In genomic region chr7:130982160-130982638, GRCh38 we compare ENCODE assay signal across 8 cellular contexts.
DNase-seq lines count a peak whose midpoint lies in the region; ATAC-seq, FAIRE-seq and TF ChIP-seq lines count a peak whose summit lies in the region.

No MANE protein-coding gene starts in this region.

- H3K4me1 ChIP-seq in ascending aorta (peaks cover 0 to 26% of the 10 kb centered on the region in 2 donors), keratinocyte (ENCODE audit: control insufficient read depth, extremely low read depth, insufficient read depth, low read length) (peaks cover 28% of the 10 kb centered on the region), tibial nerve (peaks cover 0 to 82% (median 37%) of the 10 kb centered on the region in 4 donors)

- H2AFZ ChIP-seq in keratinocyte (ENCODE audit: control insufficient read depth, low read length), result peak overlapping the region; percentile 41

- no peaks in the 10 kb centered on the region for H4K20me1 ChIP-seq in keratinocyte (ENCODE audit: control insufficient read depth, extremely low read depth, insufficient read depth, low read length)

- H3K36me3 ChIP-seq in ascending aorta (peaks cover 3 to 20% of the 10 kb centered on the region in 2 donors), keratinocyte (ENCODE audit: control insufficient read depth in 2 of 2, extremely low read depth in 1 of 2, insufficient read depth in 2 of 2, low read length in 2 of 2) (peaks cover 2 to 6% of the 10 kb centered on the region in 2 experiments), tibial nerve (peaks cover 0 to 24% (median 0%) of the 10 kb centered on the region in 3 donors)

- H3K4me2 ChIP-seq in keratinocyte (ENCODE audit: control insufficient read depth, extremely low read depth, insufficient read depth, low read depth, low read length), result peak overlapping the region; percentile 31

- H3K9ac ChIP-seq in keratinocyte (ENCODE audit: control insufficient read depth, extremely low read depth, insufficient read depth, low read length), result peak overlapping the region; percentile 16

- peaks cover 3% of the 10 kb centered on the region for H3K79me2 ChIP-seq in keratinocyte (ENCODE audit: control insufficient read depth, insufficient read depth, low read length)

- no peak for TF ChIP-seq POLR2A in tibial nerve (IDR thresholded peaks at IDR 0.05)

- DNase-seq in EH (ENCODE audit: low read depth) (peak; percentile 60), NCI-H2081 (lab: John Stamatoyannopoulos, UW) (peak; percentile 31 to 55), ascending aorta (ENCODE audit: low spot score in 2 of 2) (no peak), keratinocyte (ENCODE audit: low read depth, low spot score) (no peak), tibial nerve (ENCODE audit: low spot score in 2 of 2) (no peak), islet precursor cell (no peak)
- DNase-seq in stimulated activated CD4-positive, alpha-beta T cell treated with anti-CD3 and anti-CD28 coated beads, Interleukin-4, amount 100 ng/mL, for 4 hours, result no peak

- H3K27ac ChIP-seq in ascending aorta (peak overlapping the region in 1 of 2 donors; percentile 6), keratinocyte (ENCODE audit: control insufficient read depth, insufficient read depth, low read length) (peak overlapping the region; percentile 47), tibial nerve (peak overlapping the region in 2 of 4 donors; percentile 18 to 62)

- WGBS in tibial nerve, 2 donors, result 40 to 46% methylated on average over 3 of the region's 3 CpGs

- no peaks in the 10 kb centered on the region for H3K27me3 ChIP-seq in ascending aorta
- no peaks in the 10 kb centered on the region for H3K27me3 ChIP-seq in keratinocyte (ENCODE audit: control insufficient read depth, extremely low read depth, insufficient read depth, low read length)
- H3K27me3 ChIP-seq in tibial nerve, result no peaks in the 10 kb centered on the region

- FAIRE-seq in keratinocyte (lab: Jason Lieb, UNC), result peak; percentile 29

- peak in 2 of 3 experiments; percentile 39 to 54 for TF ChIP-seq CTCF in ascending aorta (IDR thresholded peaks at IDR 0.05)
- peak; percentile 75 to 86 (median 75) for TF ChIP-seq CTCF in keratinocyte (optimal IDR thresholded peaks at IDR 0.05 in 1 of 3, IDR thresholded peaks at IDR 0.05 in 1 of 3, conservative IDR thresholded peaks at IDR 0.05 in 1 of 3; ENCODE audit: extremely low read depth in 1 of 3, insufficient read depth in 2 of 3, low read length in 3 of 3)
- peak; percentile 41 to 60 (median 47) for TF ChIP-seq CTCF in tibial nerve (IDR thresholded peaks at IDR 0.05)

- peak; percentile 86 for ATAC-seq in GM21723 (IDR thresholded peaks at IDR 0.05; ENCODE audit: unreplicated experiment)

- no peak for TF ChIP-seq EP300 in tibial nerve (IDR thresholded peaks at IDR 0.05)

- dilution Hi-C loops in keratinocyte (cut with MboI; ENCODE audit: extremely low pct_ligation_motif_present, low sequenced_read_pairs), result no loop called here

- no peak overlapping the region for H3K4me3 ChIP-seq in ascending aorta
- no peak overlapping the region for H3K4me3 ChIP-seq in keratinocyte (ENCODE audit: control insufficient read depth in 2 of 3, extremely low read depth in 1 of 3, insufficient read depth in 2 of 3, low read depth in 1 of 3, low read length in 3 of 3)
- no peak overlapping the region for H3K4me3 ChIP-seq in tibial nerve

- no peaks in the 10 kb centered on the region for H3K9me3 ChIP-seq in ascending aorta
- H3K9me3 ChIP-seq in keratinocyte (ENCODE audit: control insufficient read depth, low read depth, low read length), result no peaks in the 10 kb centered on the region
- no peaks in the 10 kb centered on the region for H3K9me3 ChIP-seq in tibial nerve

- intact Hi-C loops in ascending aorta (cut with DNase I), result no loop called here

- no peaks in the 10 kb centered on the region for H3K9me1 ChIP-seq in keratinocyte (ENCODE audit: control insufficient read depth, extremely low read depth, insufficient read depth, low read length)

Comparison
In these comparisons a context has a peak if more than half of its experiments do, and no peak if none do; other contexts are left out.
1. DNase-seq: peak in EH (single experiment) and NCI-H2081 (2 of 2); none in ascending aorta (0 of 2), keratinocyte (single experiment), tibial nerve (0 of 2), stimulated activated CD4-positive, alpha-beta T cell treated with anti-CD3 and anti-CD28 coated beads, Interleukin-4, amount 100 ng/mL, for 4 hours (0 of 2) and islet precursor cell (single experiment).
2. Peak in every context shown above with its lines, with median percentiles within 50 percentile points of each other: CTCF ChIP-seq.